14 cellular contexts compared by ENCODE assay signal in the genomic region with DNA sequence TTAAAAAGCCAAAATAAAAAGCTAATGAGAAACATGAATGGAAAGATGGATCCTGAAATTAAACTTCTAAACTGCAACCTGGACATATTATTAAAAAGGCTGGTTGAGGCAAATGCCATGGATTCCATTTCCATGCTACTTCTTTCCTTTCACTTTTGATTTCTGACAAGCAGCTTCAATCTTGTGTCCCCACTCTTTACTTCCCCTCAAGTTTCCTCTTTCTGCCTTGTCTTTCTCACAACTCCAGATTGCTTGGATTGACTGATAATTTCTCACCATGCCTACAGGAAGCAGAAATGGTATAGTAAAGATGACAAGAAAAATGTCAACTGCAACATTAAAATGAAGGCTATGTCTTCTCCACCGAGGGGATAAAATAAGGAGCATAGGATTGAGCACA.
"Had no signal": no experiment of that assay in that cellular context is flagged by ENCODE, and none has a peak within 500 bp of the region (broad histone marks: within the 10 kb centered on the region; RNA-seq: fewer than 3 reads in every experiment).

No MANE protein-coding gene starts in this region.

- H3K27me3 ChIP-seq: adrenal gland, right atrium auricular region, tibial nerve had no signal

- H3K4me1 ChIP-seq: right atrium auricular region, tibial nerve had no signal

- H3K36me3 ChIP-seq: adrenal gland, right atrium auricular region, tibial nerve had no signal

- DNase-seq: activated CD4-positive, alpha-beta T cell treated with anti-CD3 and anti-CD28 coated beads, Interleukin-2, amount 10 ng/mL, durations not matched to agents 7 days and 5 days; activated CD4-positive, CD25-positive, alpha-beta regulatory T cell; activated naive CD4-positive, alpha-beta T cell treated with anti-CD3 and anti-CD28 coated beads, Interleukin-2, amount 10 ng/mL, durations not matched to agents 7 days and 5 days; adrenal gland; effector CD8-positive, alpha-beta T cell; hypothalamus; kidney glomerular epithelial cell had no signal

- H3K27ac ChIP-seq: adrenal gland, coronary artery, right atrium auricular region, skin epidermis, tibial nerve had no signal

- H3K36me3 Mint-ChIP-seq: activated naive CD4-positive, alpha-beta T cell treated with anti-CD3 and anti-CD28 coated beads, Interleukin-2, amount 10 ng/mL, durations not matched to agents 7 days and 5 days; mesothelial cell of epicardium; stimulated activated memory B cell treated with anti-CD40 and anti-IgM and Interleukin-4, amounts not matched to agents 10 μg/mL and 1 μg/mL and 100 μg/mL, for 72 hours had no signal

- H3K9me3 ChIP-seq: adrenal gland, right atrium auricular region, tibial nerve had no signal

- H3K4me1 Mint-ChIP-seq: activated CD4-positive, alpha-beta T cell treated with anti-CD3 and anti-CD28 coated beads, Interleukin-2, amount 10 ng/mL, durations not matched to agents 7 days and 5 days; activated naive CD4-positive, alpha-beta T cell treated with anti-CD3 and anti-CD28 coated beads, Interleukin-2, amount 10 ng/mL, durations not matched to agents 7 days and 5 days; mesothelial cell of epicardium; stimulated activated memory B cell treated with anti-CD40 and anti-IgM and Interleukin-4, amounts not matched to agents 10 μg/mL and 1 μg/mL and 100 μg/mL, for 72 hours had no signal

- H3K27me3 Mint-ChIP-seq: activated CD4-positive, alpha-beta T cell treated with anti-CD3 and anti-CD28 coated beads, Interleukin-2, amount 10 ng/mL, durations not matched to agents 7 days and 5 days; activated naive CD4-positive, alpha-beta T cell treated with anti-CD3 and anti-CD28 coated beads, Interleukin-2, amount 10 ng/mL, durations not matched to agents 7 days and 5 days; stimulated activated memory B cell treated with anti-CD40 and anti-IgM and Interleukin-4, amounts not matched to agents 10 μg/mL and 1 μg/mL and 100 μg/mL, for 72 hours had no signal

- H3K27ac Mint-ChIP-seq: activated CD4-positive, alpha-beta T cell treated with anti-CD3 and anti-CD28 coated beads, Interleukin-2, amount 10 ng/mL, durations not matched to agents 7 days and 5 days; activated naive CD4-positive, alpha-beta T cell treated with anti-CD3 and anti-CD28 coated beads, Interleukin-2, amount 10 ng/mL, durations not matched to agents 7 days and 5 days; activated T-helper 2 cell treated with anti-CD3 and anti-CD28 coated beads, Interferon-gamma antibody, Interleukin-2, Interleukin-4, amounts not matched to agents 10 μg/mL and 5 μg/mL and 100 μg/mL, durations not matched to agents 14 hours and 24 hours and 36 hours; mesothelial cell of epicardium; stimulated activated memory B cell treated with anti-CD40 and anti-IgM and Interleukin-4, amounts not matched to agents 10 μg/mL and 1 μg/mL and 100 μg/mL, for 72 hours had no signal

- H3K4me3 ChIP-seq: coronary artery, right atrium auricular region, skin epidermis, tibial nerve had no signal

- H3K9me3 Mint-ChIP-seq: activated CD4-positive, alpha-beta T cell treated with anti-CD3 and anti-CD28 coated beads, Interleukin-2, amount 10 ng/mL, durations not matched to agents 7 days and 5 days; activated naive CD4-positive, alpha-beta T cell treated with anti-CD3 and anti-CD28 coated beads, Interleukin-2, amount 10 ng/mL, durations not matched to agents 7 days and 5 days; activated T-helper 2 cell treated with anti-CD3 and anti-CD28 coated beads, Interferon-gamma antibody, Interleukin-2, Interleukin-4, amounts not matched to agents 10 μg/mL and 5 μg/mL and 100 μg/mL, durations not matched to agents 14 hours and 24 hours and 36 hours; mesothelial cell of epicardium; stimulated activated memory B cell treated with anti-CD40 and anti-IgM and Interleukin-4, amounts not matched to agents 10 μg/mL and 1 μg/mL and 100 μg/mL, for 72 hours had no signal

- ATAC-seq: stimulated activated memory B cell treated with anti-CD40 and anti-IgM and Interleukin-4, amounts not matched to agents 10 μg/mL and 1 μg/mL and 100 μg/mL, for 72 hours had no signal

- H3K4me3 Mint-ChIP-seq: activated CD4-positive, alpha-beta T cell treated with anti-CD3 and anti-CD28 coated beads, Interleukin-2, amount 10 ng/mL, durations not matched to agents 7 days and 5 days; activated naive CD4-positive, alpha-beta T cell treated with anti-CD3 and anti-CD28 coated beads, Interleukin-2, amount 10 ng/mL, durations not matched to agents 7 days and 5 days; mesothelial cell of epicardium; stimulated activated memory B cell treated with anti-CD40 and anti-IgM and Interleukin-4, amounts not matched to agents 10 μg/mL and 1 μg/mL and 100 μg/mL, for 72 hours had no signal
